Comparison of ENCODE assay signal across 35 cellular contexts in genomic region chr7:157735826-157736225, GRCh38.
"Had no signal": no experiment of that assay in that cellular context is flagged by ENCODE, and none has a peak within 500 bp of the region (broad histone marks: within the 10 kb centered on the region; RNA-seq: fewer than 3 reads in every experiment).

No MANE protein-coding gene starts in this region.

- H3K9me3 ChIP-seq: MG63 had no signal

- H3K27ac ChIP-seq: KMS-11 had no signal

- H3K36me3 ChIP-seq: MG63 had no signal

- H3K4me3 ChIP-seq: MG63 had no signal

- DNase-seq: Karpas-422, Kasumi-1, KBM-7, KG1, MG63, MM.1S, MV-4-11, NCI-H1048, NCI-H1092, NCI-H1092 treated with DMSO at 0.1 percent for 48 hours, NCI-H1105, NCI-H1105 treated with DMSO at 0.1 percent for 48 hours, NCI-H1417, NCI-H1417 treated with DMSO at 0.1 percent for 48 hours, NCI-H1436, NCI-H1436 treated with DMSO at 0.1 percent for 48 hours, NCI-H146, NCI-H1694, NCI-H1694 treated with DMSO at 0.1 percent for 48 hours, NCI-H187, NCI-H187 treated with DMSO at 0.1 percent for 48 hours, NCI-H1930, NCI-H2029, NCI-H2029 treated with DMSO at 0.1 percent for 48 hours, NCI-H2081, NCI-H2081 treated with DMSO at 0.1 percent for 48 hours, NCI-H2107, NCI-H2171, NCI-H2171 treated with DMSO at 0.1 percent for 48 hours, NCI-H2227 treated with DMSO at 0.1 percent for 48 hours, NCI-H226, NCI-H345, NCI-H446, NCI-H446 treated with DMSO at 0.1 percent for 48 hours had no signal

- H3K27me3 ChIP-seq: MG63 had no signal
